In the genomic region with DNA sequence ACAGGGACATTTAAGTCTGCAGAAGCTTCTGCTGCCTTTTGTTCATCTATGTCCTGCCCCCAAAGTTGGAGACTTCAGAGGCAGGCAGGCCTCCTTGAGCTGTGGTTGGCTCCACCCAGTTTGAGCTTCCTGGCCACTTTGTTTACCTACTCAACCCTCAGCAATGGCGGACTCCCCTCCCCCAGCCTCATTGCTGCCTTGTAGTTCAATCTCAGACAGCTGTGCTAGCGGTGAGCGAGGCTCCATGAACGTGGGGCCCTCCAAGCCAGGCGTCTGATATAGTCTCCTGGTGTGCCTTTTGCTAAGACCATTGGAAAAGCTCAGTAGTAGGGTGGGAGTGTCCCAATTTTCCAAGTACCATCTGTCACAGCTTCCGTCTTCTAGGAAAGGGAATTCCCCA, we compare ENCODE assay signal across 27 cellular contexts.
"Had no signal": no experiment of that assay in that cellular context is flagged by ENCODE, and none has a peak within 500 bp of the region (broad histone marks: within the 10 kb centered on the region; RNA-seq: fewer than 3 reads in every experiment).

No MANE protein-coding gene starts in this region.

- H3K27ac ChIP-seq: stomach, suprapubic skin, testis, thoracic aorta, thyroid gland, tibial artery, tibial nerve, transverse colon, upper lobe of left lung, upper lobe of right lung, uterus, vagina had no signal

- H3K4me1 ChIP-seq: stomach, suprapubic skin, testis, thyroid gland, tibial artery, tibial nerve, transverse colon, upper lobe of left lung, upper lobe of right lung, uterus, vagina had no signal

- DNase-seq: stimulated activated CD4-positive, alpha-beta T cell treated with anti-CD3 and anti-CD28 coated beads, Interleukin-2, amount 100 ng/mL, for 48 hours; stimulated activated CD4-positive, alpha-beta T cell treated with anti-CD3 and anti-CD28 coated beads, Interleukin-4, amount 100 ng/mL, for 1 hour; stimulated activated CD4-positive, alpha-beta T cell treated with anti-CD3 and anti-CD28 coated beads, Interleukin-4, amount 100 ng/mL, for 24 hours; stimulated activated CD4-positive, alpha-beta T cell treated with anti-CD3 and anti-CD28 coated beads, Interleukin-4, amount 100 ng/mL, for 4 hours; stimulated activated CD8-positive, alpha-beta memory T cell treated with anti-CD3 and anti-CD28 coated beads, Interleukin-4, amount 100 ng/mL, for 48 hours; stimulated activated naive B cell treated with anti-CD40 and anti-IgM and Interleukin-4, amounts not matched to agents 10 μg/mL and 1 μg/mL and 100 μg/mL, for 72 hours; stimulated activated naive CD4-positive, alpha-beta T cell; stimulated activated naive CD4-positive, alpha-beta T cell treated with Interleukin-2 at 50 U/mL for 16 hours; stimulated activated naive CD8-positive, alpha-beta T cell treated with anti-CD3 and anti-CD28 coated beads, Interleukin-15, amount 100 ng/mL, for 72 hours; stimulated activated naive CD8-positive, alpha-beta T cell treated with anti-CD3 and anti-CD28 coated beads, Interleukin-15, Interleukin-2, amounts not matched to agents 100 U/mL and 50 U/mL, for 24 hours; stomach; substantia nigra; testis; thyroid gland; tibial artery; transverse colon; trophoblast cell; upper lobe of left lung; upper lobe of right lung; uterus had no signal

- FAIRE-seq: urothelium cell line had no signal

- H3K4me3 ChIP-seq: stomach, suprapubic skin, testis, thoracic aorta, thyroid gland, tibial artery, tibial nerve, transverse colon, upper lobe of left lung, upper lobe of right lung, uterus, vagina had no signal

- H3K36me3 ChIP-seq: stomach, suprapubic skin, thoracic aorta, thyroid gland, tibial artery, tibial nerve, transverse colon, upper lobe of left lung, upper lobe of right lung, uterus, vagina had no signal

- H3K9me3 ChIP-seq: testis, thyroid gland, upper lobe of right lung, uterus had no signal

- ATAC-seq: stimulated activated effector memory CD8-positive, alpha-beta T cell treated with anti-CD3 and anti-CD28 coated beads, Interleukin-12 subunit alpha, Interleukin-12 subunit beta, amount 100 ng/mL, for 72 hours; stimulated activated memory B cell treated with anti-CD40 and anti-IgM and Interleukin-4, amounts not matched to agents 10 μg/mL and 1 μg/mL and 100 μg/mL, for 72 hours; stimulated activated naive B cell treated with anti-CD40 and anti-IgM and Interleukin-4, amounts not matched to agents 10 μg/mL and 1 μg/mL and 100 μg/mL, for 72 hours; stimulated activated naive CD8-positive, alpha-beta T cell treated with anti-CD3 and anti-CD28 coated beads, Interleukin-15, amount 100 ng/mL, for 72 hours; stimulated activated naive CD8-positive, alpha-beta T cell treated with anti-CD3 and anti-CD28 coated beads, Interleukin-15, Interleukin-2, amounts not matched to agents 100 U/mL and 50 U/mL, for 24 hours; upper lobe of right lung had no signal
